In the genomic region with DNA sequence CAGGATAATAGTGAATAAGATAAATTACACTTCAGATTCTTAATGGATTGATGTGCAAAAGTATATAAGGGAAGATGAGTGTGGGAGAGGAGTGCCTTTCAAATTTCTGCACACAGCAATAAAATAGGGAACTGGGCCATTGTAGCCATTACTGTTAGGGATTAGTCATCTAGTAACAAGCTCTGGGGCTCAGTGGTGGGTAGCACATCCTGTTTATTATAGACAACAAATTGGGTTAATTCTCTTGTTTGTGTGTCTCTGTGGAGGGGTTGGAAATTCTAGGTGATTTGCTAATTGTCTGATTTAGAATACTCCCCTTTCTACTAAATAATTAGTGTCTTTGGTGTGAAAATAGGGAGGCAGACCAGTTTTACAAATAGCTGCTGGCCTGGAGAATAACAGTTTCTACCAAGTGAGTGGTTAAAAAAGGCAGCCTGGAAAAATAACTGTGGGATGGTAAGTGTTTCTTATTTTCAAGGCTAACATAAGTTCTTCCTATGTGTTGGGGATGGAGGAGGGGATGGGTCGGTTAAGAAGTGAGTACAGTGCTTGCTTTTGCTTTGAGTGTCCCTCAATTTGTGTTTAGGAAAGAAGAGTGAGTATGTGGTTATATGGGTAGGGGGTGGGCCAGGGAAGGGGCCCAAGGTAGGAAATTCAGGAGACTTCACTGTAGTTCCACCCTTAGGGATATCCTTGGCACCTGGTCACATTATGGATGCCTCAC, we compare ENCODE assay signal across 11 cellular contexts. TPM values are rescaled to one million over a fixed set of nuclear protein-coding genes. Genes with fewer than 3 reads are reported as not detected.
DNase-seq lines count a peak whose midpoint lies in the region; ATAC-seq, FAIRE-seq and TF ChIP-seq lines count a peak whose summit lies in the region.
"Had no signal": no experiment of that assay in that cellular context is flagged by ENCODE, and none has a peak within 500 bp of the region (broad histone marks: within the 10 kb centered on the region; RNA-seq: fewer than 3 reads in every experiment).

No MANE protein-coding gene starts in this region.

- DNase-seq in GM13976 (ENCODE audit: low spot score) (peak; percentile 63), NCI-H526 treated with DMSO at 0.1 percent for 48 hours (lab: John Stamatoyannopoulos, UW) (no peak), SK-N-SH (no peak), DMS53 treated with DMSO at 0.1 percent for 48 hours (lab: John Stamatoyannopoulos, UW; ENCODE audit: unreplicated experiment) (no peak), D721Med (ENCODE audit: insufficient read length, low spot score) (no peak)
- DNase-seq in activated naive CD8-positive, alpha-beta T cell treated with anti-CD3 and anti-CD28 coated beads, Interleukin-2, amount 50 U/mL, for 24 hours: no peak
- DNase-seq: PC-3; stimulated activated CD4-positive, alpha-beta T cell treated with anti-CD3 and anti-CD28 coated beads, Interleukin-4, amount 100 ng/mL, for 1 hour had no signal

- no peaks in the 10 kb centered on the region for H3K36me3 Mint-ChIP-seq in activated naive CD8-positive, alpha-beta T cell treated with anti-CD3 and anti-CD28 coated beads, Interleukin-2, amount 50 U/mL, for 24 hours (ENCODE audit: low read depth)

- in situ Hi-C loops in GM13976 (cut with MboI; ENCODE audit: low sequenced_read_pairs, unreplicated experiment): no loop called here

- H3K79me2 ChIP-seq in SK-N-SH (ENCODE audit: insufficient read depth): no peaks in the 10 kb centered on the region

- no peak for TF ChIP-seq EP300 in SK-N-SH (IDR thresholded peaks at IDR 0.05; ENCODE audit: borderline replicate concordance in 1 of 2, low read depth in 1 of 2, low read length in 1 of 2)

- FAIRE-seq in D721Med (lab: Jason Lieb, UNC): no peak
- FAIRE-seq: keratinocyte had no signal

- H3K4me2 ChIP-seq in SK-N-SH: no peak overlapping the region

- H3F3A ChIP-seq in SK-N-SH (replicated peaks; ENCODE audit: insufficient read depth): no peaks in the 10 kb centered on the region

- ATAC-seq in GM21390 (IDR thresholded peaks at IDR 0.05; ENCODE audit: unreplicated experiment) (peak; percentile 98), HG03439 (IDR thresholded peaks at IDR 0.05; ENCODE audit: unreplicated experiment) (peak; percentile 88)
- ATAC-seq in activated naive CD8-positive, alpha-beta T cell treated with anti-CD3 and anti-CD28 coated beads, Interleukin-2, amount 50 U/mL, for 24 hours: no peak
- ATAC-seq: PC-3 had no signal

- no peak overlapping the region for H3K4me3 ChIP-seq in SK-N-SH (ENCODE audit: low read depth in 2 of 2, low read length in 1 of 2)

- H3K9me3 ChIP-seq in SK-N-SH: no peaks in the 10 kb centered on the region

- peaks cover 7% of the 10 kb centered on the region for H3K4me1 Mint-ChIP-seq in activated naive CD8-positive, alpha-beta T cell treated with anti-CD3 and anti-CD28 coated beads, Interleukin-2, amount 50 U/mL, for 24 hours

- 95% methylated on average over 1 of the region's 1 CpG for WGBS in SK-N-SH (ENCODE audit: low lambda C conversion rate)

- H3K4me1 ChIP-seq in SK-N-SH (ENCODE audit: control insufficient read depth in 1 of 2, insufficient read depth in 2 of 2, low read depth in 1 of 2, low read length in 1 of 2): no peaks in the 10 kb centered on the region

- no peaks in the 10 kb centered on the region for H3K27me3 Mint-ChIP-seq in activated naive CD8-positive, alpha-beta T cell treated with anti-CD3 and anti-CD28 coated beads, Interleukin-2, amount 50 U/mL, for 24 hours

- peaks cover 6 to 30% of the 10 kb centered on the region in 2 experiments for H3K36me3 ChIP-seq in SK-N-SH (replicated peaks in 1 of 2; ENCODE audit: control insufficient read depth in 1 of 2, insufficient read depth in 2 of 2, low read length in 1 of 2)

- TF ChIP-seq RAD21 in SK-N-SH (IDR thresholded peaks at IDR 0.05; ENCODE audit: low read length): no peak

- no peak overlapping the region for H3K9ac ChIP-seq in SK-N-SH

- peak overlapping the region; percentile 20 for H3K27ac Mint-ChIP-seq in activated naive CD8-positive, alpha-beta T cell treated with anti-CD3 and anti-CD28 coated beads, Interleukin-2, amount 50 U/mL, for 24 hours

- CTCF ChIA-PET in SK-N-SH (lab: Yijun Ruan, JAX): no interaction called here

- TF ChIP-seq CTCF in GM13976 (IDR thresholded peaks at IDR 0.05; ENCODE audit: borderline replicate concordance, control extremely low read depth, extremely low read depth, insufficient read depth, missing control alignments) (no peak), SK-N-SH (IDR thresholded peaks at IDR 0.05) (no peak), D721Med (IDR thresholded peaks at IDR 0.05; ENCODE audit: insufficient read depth, missing control alignments) (no peak)

- no peak overlapping the region for H2AFZ ChIP-seq in SK-N-SH (ENCODE audit: low read depth)

- no peak overlapping the region for H3K27ac ChIP-seq in SK-N-SH (ENCODE audit: low read depth in 2 of 2, low read length in 1 of 2)

- POLR2A ChIA-PET in SK-N-SH (lab: Yijun Ruan, JAX): no interaction called here

- no peaks in the 10 kb centered on the region for H3K9me2 ChIP-seq in SK-N-SH

- no peaks in the 10 kb centered on the region for H3K9me3 Mint-ChIP-seq in activated naive CD8-positive, alpha-beta T cell treated with anti-CD3 and anti-CD28 coated beads, Interleukin-2, amount 50 U/mL, for 24 hours

- H3K27me3 ChIP-seq in SK-N-SH (ENCODE audit: insufficient read depth): no peaks in the 10 kb centered on the region

- H4K20me1 ChIP-seq in SK-N-SH (ENCODE audit: insufficient read depth): no peaks in the 10 kb centered on the region

- H3K4me3 Mint-ChIP-seq in activated naive CD8-positive, alpha-beta T cell treated with anti-CD3 and anti-CD28 coated beads, Interleukin-2, amount 50 U/mL, for 24 hours: no peak overlapping the region

TF ChIP-seq in SK-N-SH, 30 proteins besides CTCF, POLR2A, EP300 and RAD21:
- TF ChIP-seq SIN3A (IDR thresholded peaks at IDR 0.05; ENCODE audit: borderline replicate concordance, low read depth, low read length) (no peak), POLR2AphosphoS5 (IDR thresholded peaks at IDR 0.05; ENCODE audit: low read depth, low read length) (no peak), CHD2 (IDR thresholded peaks at IDR 0.05; ENCODE audit: low read length, partially characterized antibody) (no peak), TEAD4 (IDR thresholded peaks at IDR 0.05; ENCODE audit: borderline replicate concordance, insufficient read depth) (no peak), SMC3 (IDR thresholded peaks at IDR 0.05; ENCODE audit: low read depth, low read length) (no peak), YY1 (IDR thresholded peaks at IDR 0.05; ENCODE audit: low read depth) (no peak), RXRA (IDR thresholded peaks at IDR 0.05; ENCODE audit: borderline replicate concordance, low read depth) (no peak)
- TF ChIP-seq, protein P1, sequence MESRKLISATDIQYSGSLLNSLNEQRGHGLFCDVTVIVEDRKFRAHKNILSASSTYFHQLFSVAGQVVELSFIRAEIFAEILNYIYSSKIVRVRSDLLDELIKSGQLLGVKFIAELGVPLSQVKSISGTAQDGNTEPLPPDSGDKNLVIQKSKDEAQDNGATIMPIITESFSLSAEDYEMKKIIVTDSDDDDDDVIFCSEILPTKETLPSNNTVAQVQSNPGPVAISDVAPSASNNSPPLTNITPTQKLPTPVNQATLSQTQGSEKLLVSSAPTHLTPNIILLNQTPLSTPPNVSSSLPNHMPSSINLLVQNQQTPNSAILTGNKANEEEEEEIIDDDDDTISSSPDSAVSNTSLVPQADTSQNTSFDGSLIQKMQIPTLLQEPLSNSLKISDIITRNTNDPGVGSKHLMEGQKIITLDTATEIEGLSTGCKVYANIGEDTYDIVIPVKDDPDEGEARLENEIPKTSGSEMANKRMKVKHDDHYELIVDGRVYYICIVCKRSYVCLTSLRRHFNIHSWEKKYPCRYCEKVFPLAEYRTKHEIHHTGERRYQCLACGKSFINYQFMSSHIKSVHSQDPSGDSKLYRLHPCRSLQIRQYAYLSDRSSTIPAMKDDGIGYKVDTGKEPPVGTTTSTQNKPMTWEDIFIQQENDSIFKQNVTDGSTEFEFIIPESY (IDR thresholded peaks at IDR 0.05; ENCODE audit: borderline replicate concordance, low read depth): no peak

RNA-seq across cellular contexts. Expression of a gene that starts 43.3 kb away (rescaled TPM):
- polyA plus RNA-seq in SK-N-SH (2012; rRNA removed): 146 and 185 TPM in 2 replicates
- polyA plus RNA-seq in SK-N-SH (2012; cell fraction: cytosol; rRNA removed): 89.0 and 113 TPM in 2 replicates
- 84.6 and 136 TPM in 2 replicates for polyA plus RNA-seq in SK-N-SH (2012; cell fraction: nucleus; rRNA removed)
